Comparison of ENCODE assay signal across 1 cellular context in the genomic region with DNA sequence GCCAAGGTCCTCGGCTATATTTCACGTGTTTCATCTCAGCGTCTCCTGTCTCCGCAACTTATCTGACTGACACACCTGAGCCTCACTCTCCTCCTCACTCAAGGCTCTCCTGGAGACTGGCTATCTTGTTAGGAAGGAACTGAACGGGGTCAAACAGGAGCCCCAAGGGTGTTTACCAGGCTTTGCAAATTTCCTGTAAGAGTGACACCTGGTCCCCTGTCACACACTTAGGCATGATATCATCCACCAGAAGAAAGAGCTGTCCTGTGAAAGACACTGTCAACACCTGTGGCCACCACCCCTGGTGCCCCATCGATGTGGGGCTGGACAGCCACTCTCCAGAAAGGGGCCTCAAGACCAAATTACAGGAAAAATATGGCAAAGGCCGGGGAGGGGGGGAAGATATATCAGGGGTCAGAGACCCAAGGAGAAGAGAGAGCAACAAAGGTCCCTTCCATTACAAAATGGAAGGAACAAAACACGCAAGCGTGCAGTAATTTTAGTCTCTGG.
TF ChIP-seq lines count a peak whose summit lies in the region.

No MANE protein-coding gene starts in this region.

TF ChIP-seq in GM23338, 12 proteins besides CTCF, POLR2A, EP300 and RAD21:
- TF ChIP-seq, protein P1, sequence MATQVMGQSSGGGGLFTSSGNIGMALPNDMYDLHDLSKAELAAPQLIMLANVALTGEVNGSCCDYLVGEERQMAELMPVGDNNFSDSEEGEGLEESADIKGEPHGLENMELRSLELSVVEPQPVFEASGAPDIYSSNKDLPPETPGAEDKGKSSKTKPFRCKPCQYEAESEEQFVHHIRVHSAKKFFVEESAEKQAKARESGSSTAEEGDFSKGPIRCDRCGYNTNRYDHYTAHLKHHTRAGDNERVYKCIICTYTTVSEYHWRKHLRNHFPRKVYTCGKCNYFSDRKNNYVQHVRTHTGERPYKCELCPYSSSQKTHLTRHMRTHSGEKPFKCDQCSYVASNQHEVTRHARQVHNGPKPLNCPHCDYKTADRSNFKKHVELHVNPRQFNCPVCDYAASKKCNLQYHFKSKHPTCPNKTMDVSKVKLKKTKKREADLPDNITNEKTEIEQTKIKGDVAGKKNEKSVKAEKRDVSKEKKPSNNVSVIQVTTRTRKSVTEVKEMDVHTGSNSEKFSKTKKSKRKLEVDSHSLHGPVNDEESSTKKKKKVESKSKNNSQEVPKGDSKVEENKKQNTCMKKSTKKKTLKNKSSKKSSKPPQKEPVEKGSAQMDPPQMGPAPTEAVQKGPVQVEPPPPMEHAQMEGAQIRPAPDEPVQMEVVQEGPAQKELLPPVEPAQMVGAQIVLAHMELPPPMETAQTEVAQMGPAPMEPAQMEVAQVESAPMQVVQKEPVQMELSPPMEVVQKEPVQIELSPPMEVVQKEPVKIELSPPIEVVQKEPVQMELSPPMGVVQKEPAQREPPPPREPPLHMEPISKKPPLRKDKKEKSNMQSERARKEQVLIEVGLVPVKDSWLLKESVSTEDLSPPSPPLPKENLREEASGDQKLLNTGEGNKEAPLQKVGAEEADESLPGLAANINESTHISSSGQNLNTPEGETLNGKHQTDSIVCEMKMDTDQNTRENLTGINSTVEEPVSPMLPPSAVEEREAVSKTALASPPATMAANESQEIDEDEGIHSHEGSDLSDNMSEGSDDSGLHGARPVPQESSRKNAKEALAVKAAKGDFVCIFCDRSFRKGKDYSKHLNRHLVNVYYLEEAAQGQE (IDR thresholded peaks at IDR 0.05; ENCODE audit: unreplicated experiment), result no peak
- no peak for TF ChIP-seq STAT1 (IDR thresholded peaks at IDR 0.05; ENCODE audit: unreplicated experiment)
- no peak for TF ChIP-seq NANOG (IDR thresholded peaks at IDR 0.05; ENCODE audit: borderline replicate concordance)
- TF ChIP-seq EZH2phosphoT487 (IDR thresholded peaks at IDR 0.05; ENCODE audit: unreplicated experiment), result no peak
- no peak for TF ChIP-seq EZH2 (IDR thresholded peaks at IDR 0.05; ENCODE audit: low read depth, unreplicated experiment)
- TF ChIP-seq, protein P2, sequence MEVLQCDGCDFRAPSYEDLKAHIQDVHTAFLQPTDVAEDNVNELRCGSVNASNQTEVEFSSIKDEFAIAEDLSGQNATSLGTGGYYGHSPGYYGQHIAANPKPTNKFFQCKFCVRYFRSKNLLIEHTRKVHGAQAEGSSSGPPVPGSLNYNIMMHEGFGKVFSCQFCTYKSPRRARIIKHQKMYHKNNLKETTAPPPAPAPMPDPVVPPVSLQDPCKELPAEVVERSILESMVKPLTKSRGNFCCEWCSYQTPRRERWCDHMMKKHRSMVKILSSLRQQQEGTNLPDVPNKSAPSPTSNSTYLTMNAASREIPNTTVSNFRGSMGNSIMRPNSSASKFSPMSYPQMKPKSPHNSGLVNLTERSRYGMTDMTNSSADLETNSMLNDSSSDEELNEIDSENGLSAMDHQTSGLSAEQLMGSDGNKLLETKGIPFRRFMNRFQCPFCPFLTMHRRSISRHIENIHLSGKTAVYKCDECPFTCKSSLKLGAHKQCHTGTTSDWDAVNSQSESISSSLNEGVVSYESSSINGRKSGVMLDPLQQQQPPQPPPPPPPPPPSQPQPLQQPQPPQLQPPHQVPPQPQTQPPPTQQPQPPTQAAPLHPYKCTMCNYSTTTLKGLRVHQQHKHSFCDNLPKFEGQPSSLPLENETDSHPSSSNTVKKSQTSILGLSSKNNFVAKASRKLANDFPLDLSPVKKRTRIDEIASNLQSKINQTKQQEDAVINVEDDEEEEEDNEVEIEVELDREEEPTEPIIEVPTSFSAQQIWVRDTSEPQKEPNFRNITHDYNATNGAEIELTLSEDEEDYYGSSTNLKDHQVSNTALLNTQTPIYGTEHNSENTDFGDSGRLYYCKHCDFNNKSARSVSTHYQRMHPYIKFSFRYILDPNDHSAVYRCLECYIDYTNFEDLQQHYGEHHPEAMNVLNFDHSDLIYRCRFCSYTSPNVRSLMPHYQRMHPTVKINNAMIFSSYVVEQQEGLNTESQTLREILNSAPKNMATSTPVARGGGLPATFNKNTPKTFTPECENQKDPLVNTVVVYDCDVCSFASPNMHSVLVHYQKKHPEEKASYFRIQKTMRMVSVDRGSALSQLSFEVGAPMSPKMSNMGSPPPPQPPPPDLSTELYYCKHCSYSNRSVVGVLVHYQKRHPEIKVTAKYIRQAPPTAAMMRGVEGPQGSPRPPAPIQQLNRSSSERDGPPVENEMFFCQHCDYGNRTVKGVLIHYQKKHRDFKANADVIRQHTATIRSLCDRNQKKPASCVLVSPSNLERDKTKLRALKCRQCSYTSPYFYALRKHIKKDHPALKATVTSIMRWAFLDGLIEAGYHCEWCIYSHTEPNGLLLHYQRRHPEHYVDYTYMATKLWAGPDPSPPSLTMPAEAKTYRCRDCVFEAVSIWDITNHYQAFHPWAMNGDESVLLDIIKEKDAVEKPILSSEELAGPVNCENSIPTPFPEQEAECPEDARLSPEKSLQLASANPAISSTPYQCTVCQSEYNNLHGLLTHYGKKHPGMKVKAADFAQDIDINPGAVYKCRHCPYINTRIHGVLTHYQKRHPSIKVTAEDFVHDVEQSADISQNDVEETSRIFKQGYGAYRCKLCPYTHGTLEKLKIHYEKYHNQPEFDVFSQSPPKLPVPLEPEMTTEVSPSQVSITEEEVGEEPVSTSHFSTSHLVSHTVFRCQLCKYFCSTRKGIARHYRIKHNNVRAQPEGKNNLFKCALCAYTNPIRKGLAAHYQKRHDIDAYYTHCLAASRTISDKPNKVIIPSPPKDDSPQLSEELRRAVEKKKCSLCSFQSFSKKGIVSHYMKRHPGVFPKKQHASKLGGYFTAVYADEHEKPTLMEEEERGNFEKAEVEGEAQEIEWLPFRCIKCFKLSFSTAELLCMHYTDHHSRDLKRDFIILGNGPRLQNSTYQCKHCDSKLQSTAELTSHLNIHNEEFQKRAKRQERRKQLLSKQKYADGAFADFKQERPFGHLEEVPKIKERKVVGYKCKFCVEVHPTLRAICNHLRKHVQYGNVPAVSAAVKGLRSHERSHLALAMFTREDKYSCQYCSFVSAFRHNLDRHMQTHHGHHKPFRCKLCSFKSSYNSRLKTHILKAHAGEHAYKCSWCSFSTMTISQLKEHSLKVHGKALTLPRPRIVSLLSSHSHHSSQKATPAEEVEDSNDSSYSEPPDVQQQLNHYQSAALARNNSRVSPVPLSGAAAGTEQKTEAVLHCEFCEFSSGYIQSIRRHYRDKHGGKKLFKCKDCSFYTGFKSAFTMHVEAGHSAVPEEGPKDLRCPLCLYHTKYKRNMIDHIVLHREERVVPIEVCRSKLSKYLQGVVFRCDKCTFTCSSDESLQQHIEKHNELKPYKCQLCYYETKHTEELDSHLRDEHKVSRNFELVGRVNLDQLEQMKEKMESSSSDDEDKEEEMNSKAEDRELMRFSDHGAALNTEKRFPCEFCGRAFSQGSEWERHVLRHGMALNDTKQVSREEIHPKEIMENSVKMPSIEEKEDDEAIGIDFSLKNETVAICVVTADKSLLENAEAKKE (CRISPR knock-in tag; IDR thresholded peaks at IDR 0.05), result no peak
- TF ChIP-seq JUNB (IDR thresholded peaks at IDR 0.05; ENCODE audit: unreplicated experiment), result no peak
- no peak for TF ChIP-seq ZNF114 (CRISPR knock-in tag; IDR thresholded peaks at IDR 0.05)
- no peak for TF ChIP-seq POLR2AphosphoS5 (IDR thresholded peaks at IDR 0.05; ENCODE audit: low read depth)
